9 cellular contexts compared by ENCODE assay signal in genomic region chr22:46619830-46620501, GRCh38. TPM values are rescaled to one million over a fixed set of nuclear protein-coding genes. Genes with fewer than 3 reads are reported as not detected.
DNase-seq lines count a peak whose midpoint lies in the region; ATAC-seq and TF ChIP-seq lines count a peak whose summit lies in the region.
"Had no signal": no experiment of that assay in that cellular context is flagged by ENCODE, and none has a peak within 500 bp of the region (broad histone marks: within the 10 kb centered on the region; RNA-seq: fewer than 3 reads in every experiment).

TSS of gene GRAMD4 (plus strand) at chr22:46620386. CDS start at chr22:46626800, 6,414 bp downstream.

- TF ChIP-seq POLR2A in sigmoid colon (IDR thresholded peaks at IDR 0.05) = no peak

- in situ Hi-C loops in GM13977 (cut with MboI; ENCODE audit: low pct_unique_long_range_greater_than_20kb, low sequenced_read_pairs, unreplicated experiment) = no loop called here

- no peak for TF ChIP-seq EP300 in sigmoid colon (IDR thresholded peaks at IDR 0.05)

- H3K4me3 Mint-ChIP-seq in WTC11 = no peak within 1 kb of the TSS

- peak; percentile 16 for DNase-seq in DMS79 treated with DMSO at 0.1 percent for 48 hours (lab: John Stamatoyannopoulos, UW)
- no peak for DNase-seq in DMS79 (lab: John Stamatoyannopoulos, UW)
- no peak for DNase-seq in WTC11 (ENCODE audit: low spot score)
- peak; percentile 72 to 74 for DNase-seq in heart right ventricle
- peak; percentile 82 for DNase-seq in sigmoid colon
- DNase-seq in H4 (ENCODE audit: low spot score) = no peak
- no peak for DNase-seq in UCSD-AML1 (lab: John Stamatoyannopoulos, UW; ENCODE audit: unreplicated experiment)
- DNase-seq in GM13977 (ENCODE audit: low spot score) = no peak

- peak within 1 kb of the TSS; percentile 44 to 87 (median 80) for H3K27ac ChIP-seq in heart right ventricle
- peak within 1 kb of the TSS; percentile 54 to 68 (median 56) for H3K27ac ChIP-seq in sigmoid colon
- H3K27ac ChIP-seq: 22Rv1 had no signal

- H3K36me3 Mint-ChIP-seq in WTC11 = no peaks in the 10 kb centered on the region

- no peaks in the 10 kb centered on the region for H3K4me1 Mint-ChIP-seq in WTC11

- CTCF ChIA-PET in WTC11 (lab: Charles Lee) = no interaction called here

- H3K9me3 Mint-ChIP-seq in WTC11 = no peaks in the 10 kb centered on the region

- POLR2A ChIA-PET in WTC11 (lab: Charles Lee) = no interaction called here

- H3K4me1 ChIP-seq in heart right ventricle (peaks cover 36 to 79% (median 66%) of the 10 kb centered on the region in 9 donors), sigmoid colon (peaks cover 0 to 43% (median 33%) of the 10 kb centered on the region in 4 donors)

- H3K36me3 ChIP-seq in heart right ventricle (no peaks in the 10 kb centered on the region), sigmoid colon (no peaks in the 10 kb centered on the region)

- H3K9me3 ChIP-seq in heart right ventricle = no peaks in the 10 kb centered on the region
- no peaks in the 10 kb centered on the region for H3K9me3 ChIP-seq in sigmoid colon

- intact Hi-C loops in heart right ventricle (cut with DNase I) (loop anchor here in 4 of 10 donors (5.0 kb wide), 2 partner anchors 33 to 43 kb away; no protein-coding TSS in a partner anchor), sigmoid colon (cut with DNase I) (no loop called here)

- TF ChIP-seq CTCF in WTC11 (IDR thresholded peaks at IDR 0.05) = no peak
- no peak for TF ChIP-seq CTCF in heart right ventricle (IDR thresholded peaks at IDR 0.05)
- no peak for TF ChIP-seq CTCF in sigmoid colon (IDR thresholded peaks at IDR 0.05)
- TF ChIP-seq CTCF in GM13977 (IDR thresholded peaks at IDR 0.05; ENCODE audit: extremely low read depth, insufficient read depth, missing control alignments) = no peak

- peak within 1 kb of the TSS; percentile 80; the same call in 1 of the 2 replicates for H3K27ac Mint-ChIP-seq in WTC11

- H3K27me3 ChIP-seq in heart right ventricle (no peaks in the 10 kb centered on the region), sigmoid colon (no peaks in the 10 kb centered on the region)

- H3K27me3 Mint-ChIP-seq in WTC11 (ENCODE audit: low read depth) = no peaks in the 10 kb centered on the region

- ATAC-seq in WTC11 (no peak), heart right ventricle (peak; percentile 18 to 74 (median 56))

- 13 to 16% methylated on average over 20 of the region's 20 CpGs for WGBS in heart right ventricle, 2 donors
- 56 to 66% methylated on average over 20 of the region's 20 CpGs for WGBS in sigmoid colon, 2 donors

- H3K4me3 ChIP-seq in heart right ventricle (peak within 1 kb of the TSS in 1 of 10 donors; percentile 28), sigmoid colon (peak within 1 kb of the TSS in 1 of 4 donors; percentile 1)

TF ChIP-seq in WTC11, 78 proteins besides CTCF, POLR2A, EP300 and RAD21:
- TF ChIP-seq FOXJ3 (CRISPR knock-in tag; IDR thresholded peaks at IDR 0.05; ENCODE audit: borderline replicate concordance) (no peak), HMGXB4 (CRISPR knock-in tag; IDR thresholded peaks at IDR 0.05) (no peak)

RNA-seq across cellular contexts. Expression of gene GRAMD4, which starts in this region (rescaled TPM):
- 32.8 to 41.0 TPM (median 33.1 TPM) in 3 replicates for total RNA-seq in WTC11 (2021)
- total RNA-seq in heart right ventricle = 100 to 1,000 TPM in 3 of 10 donors, 10 to 100 TPM in 7; 53.9 to 143 (median 71.0) TPM
- polyA plus RNA-seq in heart right ventricle = 10 to 100 TPM; 29.3 to 33.3 TPM
- 10 to 100 TPM; 11.6 to 46.2 (median 18.4) TPM for total RNA-seq in sigmoid colon
- 10 to 100 TPM; 22.8 to 57.2 (median 28.9) TPM for polyA plus RNA-seq in sigmoid colon
- 3.2 and 25.4 TPM in 2 replicates for total RNA-seq in H4 (2014; rRNA removed; shearing (Covaris generic))

Comparison
In these comparisons a context has a peak if more than half of its experiments do, and no peak if none do; other contexts are left out.
1. DNase-seq: peak in DMS79 treated with DMSO at 0.1 percent for 48 hours (single experiment), heart right ventricle (2 of 2) and sigmoid colon (single experiment); none in DMS79 (single experiment), WTC11 (single experiment), H4 (single experiment), UCSD-AML1 (single experiment) and GM13977 (single experiment).